ENCODE assay signal across 11 cellular contexts in genomic region chr16:86578499-86579267, GRCh38. TPM values are rescaled to one million over a fixed set of nuclear protein-coding genes. Genes with fewer than 3 reads are reported as not detected.
A peak's percentile ranks its signal among the peaks of the same experiment; 100 is the strongest.
DNase-seq lines count a peak whose midpoint lies in the region; ATAC-seq, FAIRE-seq and TF ChIP-seq lines count a peak whose summit lies in the region.
"Had no signal": no experiment of that assay in that cellular context is flagged by ENCODE, and none has a peak within 500 bp of the region (broad histone marks: within the 10 kb centered on the region; RNA-seq: fewer than 3 reads in every experiment).

Gene FOXL1 (plus strand): TSS chr16:86578549. CDS start chr16:86578724, 175 bp downstream.

- no peak within 1 kb of the TSS for H3K9ac ChIP-seq in GM12878 (ENCODE audit: control insufficient read depth, insufficient read depth, low read length)
- peak within 1 kb of the TSS; percentile 98 for H3K9ac ChIP-seq in skeletal muscle satellite cell (ENCODE audit: low read depth, low read length)

- no peak for FAIRE-seq in GM12878 (lab: Jason Lieb, UNC)
- FAIRE-seq: H54 had no signal

- peaks cover 11% of the 10 kb centered on the region for H3K4me1 Mint-ChIP-seq in activated CD4-positive, alpha-beta memory T cell treated with anti-CD3 and anti-CD28 coated beads for 36 hours (ENCODE audit: low read depth)

- CTCF ChIA-PET in GM12878 (lab: Yijun Ruan, JAX): no interaction called here
- CTCF ChIA-PET in activated CD4-positive, alpha-beta memory T cell treated with anti-CD3 and anti-CD28 coated beads for 36 hours (lab: Charles Lee): interaction anchor here (0.6 kb wide), 1 partner anchor 14 kb away, joined by 3 read pairs; no protein-coding TSS in a partner anchor

- H3K4me2 ChIP-seq in GM12878 (ENCODE audit: control insufficient read depth, insufficient read depth): no peak within 1 kb of the TSS
- H3K4me2 ChIP-seq in skeletal muscle satellite cell (ENCODE audit: low read length): peak within 1 kb of the TSS; percentile 90

- peaks cover 59% of the 10 kb centered on the region for H3K27me3 Mint-ChIP-seq in activated CD4-positive, alpha-beta memory T cell treated with anti-CD3 and anti-CD28 coated beads for 36 hours

- TF ChIP-seq POLR2A in GM12878 (IDR thresholded peaks at IDR 0.05; ENCODE audit: low read depth, low read length): no peak

- no peak for TF ChIP-seq CTCF in GM12878 (IDR thresholded peaks at IDR 0.05 in 2 of 3, conservative IDR thresholded peaks at IDR 0.05 in 1 of 3; ENCODE audit: control insufficient read depth in 2 of 3, extremely low read depth in 1 of 3, insufficient read depth in 1 of 3, low read depth in 3 of 3, low read length in 3 of 3)

- no peak within 1 kb of the TSS for H3K27ac ChIP-seq in GM12878 (ENCODE audit: control insufficient read depth, insufficient read depth)
- H3K27ac ChIP-seq in effector memory CD4-positive, alpha-beta T cell (ENCODE audit: insufficient read depth, low read length, poor library complexity, severe bottlenecking): no peak within 1 kb of the TSS

- SMC1A ChIA-PET in GM12878 (lab: Charles Lee; ENCODE audit: uncharacterized antibody, unreplicated experiment): no interaction called here

- no peak within 1 kb of the TSS for H3K27ac Mint-ChIP-seq in activated CD4-positive, alpha-beta memory T cell treated with anti-CD3 and anti-CD28 coated beads for 36 hours
- H3K27ac Mint-ChIP-seq: activated naive CD4-positive, alpha-beta T cell treated with anti-CD3 and anti-CD28 coated beads, Interleukin-2, amount 50 U/mL, for 72 hours had no signal

- POLR2A ChIA-PET in GM12878 (lab: Charles Lee): no interaction called here
- POLR2A ChIA-PET in activated CD4-positive, alpha-beta memory T cell treated with anti-CD3 and anti-CD28 coated beads for 36 hours (lab: Charles Lee): no interaction called here

- H3K79me2 ChIP-seq in GM12878 (ENCODE audit: control insufficient read depth, insufficient read depth, low read length): no peaks in the 10 kb centered on the region

- H2AFZ ChIP-seq in GM12878 (ENCODE audit: control insufficient read depth, low read depth, low read length): no peak within 1 kb of the TSS

- ATAC-seq in GM12878 (peak; percentile 14; the same call in 1 of the 3 replicates), HG03159 (IDR thresholded peaks at IDR 0.05; ENCODE audit: unreplicated experiment) (no peak)

- RAD21 ChIA-PET in GM12878 (lab: Charles Lee; ENCODE audit: unreplicated experiment): no interaction called here

- no peak within 1 kb of the TSS for H3K4me3 Mint-ChIP-seq in activated CD4-positive, alpha-beta memory T cell treated with anti-CD3 and anti-CD28 coated beads for 36 hours

- H3K27me3 ChIP-seq in GM12878 (replicated peaks in 1 of 2; ENCODE audit: control insufficient read depth in 2 of 2, insufficient read depth in 2 of 2, low read length in 1 of 2) (peaks cover 0 to 4% of the 10 kb centered on the region in 2 experiments; a peak in 3 of 4 replicates), skeletal muscle satellite cell (ENCODE audit: control insufficient read depth, insufficient read depth, low read length) (no peaks in the 10 kb centered on the region)
- peaks cover 29% of the 10 kb centered on the region for H3K27me3 ChIP-seq in effector memory CD4-positive, alpha-beta T cell (replicated peaks; ENCODE audit: control insufficient read depth, insufficient read depth, low read length, poor library complexity, severe bottlenecking)

- BruUV-seq in GM12878 (replicated peaks; lab: Mats Ljungman, UMichigan): no TSS peak

- H3K4me1 ChIP-seq in GM12878 (ENCODE audit: control insufficient read depth, insufficient read depth, low read length): no peaks in the 10 kb centered on the region
- H3K4me1 ChIP-seq in skeletal muscle satellite cell (ENCODE audit: control insufficient read depth, insufficient read depth, low read length): peaks cover 89% of the 10 kb centered on the region
- H3K4me1 ChIP-seq in effector memory CD4-positive, alpha-beta T cell (ENCODE audit: control insufficient read depth, insufficient read depth, low read length, poor library complexity, severe bottlenecking): peaks cover 8% of the 10 kb centered on the region

- H4K20me1 ChIP-seq in GM12878 (ENCODE audit: control insufficient read depth, insufficient read depth): no peaks in the 10 kb centered on the region

- H3K36me3 ChIP-seq in GM12878 (ENCODE audit: control insufficient read depth in 2 of 2, insufficient read depth in 2 of 2, low read length in 1 of 2) (no peaks in the 10 kb centered on the region), skeletal muscle satellite cell (ENCODE audit: insufficient read depth, low read length) (peaks cover 22% of the 10 kb centered on the region)
- H3K36me3 ChIP-seq in effector memory CD4-positive, alpha-beta T cell (ENCODE audit: control insufficient read depth, insufficient read depth, low read length): no peaks in the 10 kb centered on the region

- no peaks in the 10 kb centered on the region for H3K36me3 Mint-ChIP-seq in activated CD4-positive, alpha-beta memory T cell treated with anti-CD3 and anti-CD28 coated beads for 36 hours

- intact Hi-C loops in GM12878 (cut with micrococcal nuclease; ENCODE audit: unreplicated experiment): no loop called here
- intact Hi-C loops in activated CD4-positive, alpha-beta memory T cell treated with anti-CD3 and anti-CD28 coated beads for 36 hours (cut with micrococcal nuclease): no loop called here

- no peaks in the 10 kb centered on the region for H3K9me3 Mint-ChIP-seq in activated CD4-positive, alpha-beta memory T cell treated with anti-CD3 and anti-CD28 coated beads for 36 hours
- H3K9me3 Mint-ChIP-seq: activated naive CD4-positive, alpha-beta T cell treated with anti-CD3 and anti-CD28 coated beads, Interleukin-2, amount 50 U/mL, for 72 hours had no signal

- in situ Hi-C loops in GM12878 (cut with MboI): no loop called here

- no peak for TF ChIP-seq EP300 in GM12878 (IDR thresholded peaks at IDR 0.05; ENCODE audit: borderline replicate concordance in 1 of 2, control insufficient read depth in 1 of 2, low read depth in 2 of 2, low read length in 2 of 2)

- H3K9me3 ChIP-seq in GM12878 (replicated peaks; ENCODE audit: control insufficient read depth, insufficient read depth, low read length) (no peaks in the 10 kb centered on the region), skeletal muscle satellite cell (replicated peaks; ENCODE audit: low read length) (no peaks in the 10 kb centered on the region)
- H3K9me3 ChIP-seq in effector memory CD4-positive, alpha-beta T cell (ENCODE audit: control insufficient read depth, low read length): no peaks in the 10 kb centered on the region

- no peak within 1 kb of the TSS for H3K4me3 ChIP-seq in GM12878
- peak within 1 kb of the TSS; percentile 24 for H3K4me3 ChIP-seq in iPS-11a (ENCODE audit: low read depth, low read length)
- H3K4me3 ChIP-seq in skeletal muscle satellite cell (ENCODE audit: low read length): peak within 1 kb of the TSS; percentile 79
- H3K4me3 ChIP-seq in effector memory CD4-positive, alpha-beta T cell (ENCODE audit: insufficient read depth, low read depth, low read length, poor library complexity, severe bottlenecking): no peak within 1 kb of the TSS

- WGBS in GM12878 (ENCODE audit: insufficient coverage, insufficient replicate concordance, low lambda C conversion rate, missing lambda C conversion rate): 25% methylated on average over 68 of the region's 73 CpGs

- TF ChIP-seq RAD21 in GM12878 (IDR thresholded peaks at IDR 0.05; ENCODE audit: insufficient read depth, low read depth, low read length): no peak

- DNase-seq in HCEC 1CT (peak; percentile 85), GM12878 (ENCODE audit: low read depth, low spot score) (no peak), NCI-H510A treated with DMSO at 0.1 percent for 48 hours (lab: John Stamatoyannopoulos, UW) (no peak)
- DNase-seq in activated CD4-positive, alpha-beta memory T cell treated with anti-CD3 and anti-CD28 coated beads for 36 hours: no peak
- no peak for DNase-seq in effector memory CD4-positive, alpha-beta T cell
- DNase-seq: posterior cingulate gyrus had no signal

TF ChIP-seq in GM12878, 131 proteins besides CTCF, POLR2A, EP300 and RAD21 (continues in another document):
- TF ChIP-seq BACH1 (IDR thresholded peaks at IDR 0.05; ENCODE audit: borderline replicate concordance): no peak
- TF ChIP-seq HSF1 (IDR thresholded peaks at IDR 0.05; ENCODE audit: low read depth, low read length): no peak
- TF ChIP-seq SREBF1 (IDR thresholded peaks at IDR 0.05; ENCODE audit: low read length): no peak

RNA-seq across cellular contexts. Expression of gene FOXL1, which starts in this region (rescaled TPM):
- not detected in 2 replicates for total RNA-seq in GM12878 (2013; cell fraction: nucleolus; rRNA removed)
- total RNA-seq in GM12878 (2014; rRNA removed) (not detected in 2 replicates), GM12878 (2014; rRNA removed; fragmentation: Illumina TruSeq; extraction: Trizol) (not detected in 2 replicates), GM12878 (2021) (not detected in 2 replicates)
- not detected for polyA plus RNA-seq in GM12878 (2011; ENCODE audit: low read depth)
- polyA plus RNA-seq in GM12878 (2011; rRNA removed) (0.03 and 0.05 TPM in 2 replicates), GM12878 (2014; fragmentation: Illumina TruSeq; extraction: Trizol) (not detected in 2 replicates), GM12878 (2014; fragmentation: Nextera tagmentation; extraction: Ambion mirVana) (not detected), GM12878 (2014; rRNA removed) (not detected in 2 replicates), GM12878 (2016; fragmentation: Nextera tagmentation; extraction: Ambion mirVana) (not detected)
- polyA plus RNA-seq in GM12878 (2011; cell fraction: cytosol; rRNA removed): 0.01 and 0.03 TPM in 2 replicates
- polyA plus RNA-seq in GM12878 (2011; cell fraction: nucleus; rRNA removed): 0.09 and 0.10 TPM in 2 replicates
- polyA plus RNA-seq in GM12878 (2012): not detected in 2 replicates
- polyA minus RNA-seq in GM12878 (2011; rRNA and poly(A)+ RNA removed): 0.07 TPM in 1 of 2 replicates, not detected in the other
- 0.40 TPM in 1 of 2 replicates, not detected in the other for polyA minus RNA-seq in GM12878 (2011; cell fraction: cytosol; rRNA and poly(A)+ RNA removed)
- not detected in 2 replicates for polyA minus RNA-seq in GM12878 (2011; cell fraction: nucleus; rRNA and poly(A)+ RNA removed)
- 23.1 and 24.9 TPM in 2 replicates for total RNA-seq in skeletal muscle satellite cell (2012; rRNA removed)
- total RNA-seq in activated CD4-positive, alpha-beta memory T cell treated with anti-CD3 and anti-CD28 coated beads for 36 hours: not detected
- total RNA-seq: activated naive CD4-positive, alpha-beta T cell treated with anti-CD3 and anti-CD28 coated beads, Interleukin-2, amount 50 U/mL, for 72 hours had no signal

Comparison
In these comparisons a context has a peak if more than half of its experiments do, and no peak if none do; other contexts are left out.
1. Peak in ATAC-seq in GM12878; RNA of the gene not detected or under 1 TPM.
2. H3K4me3 ChIP-seq: peak in iPS-11a (single experiment) and skeletal muscle satellite cell (single experiment); none in GM12878 (single experiment) and effector memory CD4-positive, alpha-beta T cell (single experiment).